Comparison of ENCODE assay signal across 11 cellular contexts in the genomic region with DNA sequence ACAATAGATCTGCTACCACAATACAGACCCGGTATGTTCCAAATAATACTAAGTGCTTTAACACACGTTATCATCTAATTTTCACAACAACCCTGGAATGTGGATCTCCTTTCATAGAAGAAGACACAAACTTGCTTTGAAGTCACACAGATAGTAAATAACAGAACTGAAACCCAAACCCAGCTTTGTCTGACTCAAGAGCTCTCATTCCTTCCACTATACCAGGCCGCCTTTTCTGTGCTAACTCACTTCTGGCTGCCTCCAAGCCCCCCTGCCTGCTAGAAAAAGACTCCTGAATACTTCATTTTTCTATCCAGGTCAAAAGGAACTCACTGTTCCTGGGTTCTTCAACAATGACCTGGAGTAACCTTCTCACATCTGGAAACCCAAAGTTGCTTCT. TPM values are rescaled to one million over a fixed set of nuclear protein-coding genes. Genes with fewer than 3 reads are reported as not detected.
A peak's percentile ranks its signal among the peaks of the same experiment; 100 is the strongest.
DNase-seq lines count a peak whose midpoint lies in the region; ATAC-seq, FAIRE-seq and TF ChIP-seq lines count a peak whose summit lies in the region.
"Had no signal": no experiment of that assay in that cellular context is flagged by ENCODE, and none has a peak within 500 bp of the region (broad histone marks: within the 10 kb centered on the region; RNA-seq: fewer than 3 reads in every experiment).

No MANE protein-coding gene starts in this region.

- FAIRE-seq in GM12891 (lab: Jason Lieb, UNC): no peak
- FAIRE-seq: islet of Langerhans had no signal

- CTCF ChIA-PET in activated CD8-positive, alpha-beta T cell treated with anti-CD3 and anti-CD28 coated beads for 36 hours (lab: Charles Lee): interaction anchor here (0.8 to 4.9 kb wide), 8 partner anchors 10 to 80 kb away, joined by 3 to 27 read pairs (median 4); a partner anchor contains a TSS

- peak overlapping the region; percentile 97 for H3K27ac Mint-ChIP-seq in activated CD8-positive, alpha-beta T cell treated with anti-CD3 and anti-CD28 coated beads for 36 hours
- H3K27ac Mint-ChIP-seq in natural killer cell: peak overlapping the region; percentile 93 to 95
- H3K27ac Mint-ChIP-seq: progenitor cell of endocrine pancreas had no signal

- DNase-seq in GM12891 (ENCODE audit: insufficient read length, low spot score) (peak; percentile 49), natural killer cell (no peak), NCI-H2107 (lab: John Stamatoyannopoulos, UW) (no peak), kidney glomerular epithelial cell (lab: John Stamatoyannopoulos, UW) (no peak)
- peak; percentile 50 for DNase-seq in activated CD8-positive, alpha-beta T cell treated with anti-CD3 and anti-CD28 coated beads for 36 hours
- DNase-seq: NCI-H524 treated with DMSO at 0.1 percent for 48 hours had no signal

- H3K27me3 Mint-ChIP-seq in activated CD8-positive, alpha-beta T cell treated with anti-CD3 and anti-CD28 coated beads for 36 hours: no peaks in the 10 kb centered on the region
- no peaks in the 10 kb centered on the region for H3K27me3 Mint-ChIP-seq in natural killer cell (ENCODE audit: low read depth in 2 of 2)
- H3K27me3 Mint-ChIP-seq: progenitor cell of endocrine pancreas had no signal

- H3K36me3 Mint-ChIP-seq in activated CD8-positive, alpha-beta T cell treated with anti-CD3 and anti-CD28 coated beads for 36 hours (ENCODE audit: low read depth): peaks cover 52% of the 10 kb centered on the region
- peaks cover 8% of the 10 kb centered on the region for H3K36me3 Mint-ChIP-seq in natural killer cell

- no peak overlapping the region for H3K4me3 Mint-ChIP-seq in activated CD8-positive, alpha-beta T cell treated with anti-CD3 and anti-CD28 coated beads for 36 hours
- H3K4me3 Mint-ChIP-seq in natural killer cell: no peak overlapping the region

- no peak for TF ChIP-seq POLR2A in GM12891 (IDR thresholded peaks at IDR 0.05; ENCODE audit: low read depth, low read length)

- peaks cover 70% of the 10 kb centered on the region for H3K4me1 Mint-ChIP-seq in activated CD8-positive, alpha-beta T cell treated with anti-CD3 and anti-CD28 coated beads for 36 hours (ENCODE audit: low read depth)
- H3K4me1 Mint-ChIP-seq in natural killer cell: peaks cover 57% of the 10 kb centered on the region in 2 donors

- peak; percentile 32 for ATAC-seq in HG02678 (IDR thresholded peaks at IDR 0.05; ENCODE audit: unreplicated experiment)
- peak; percentile 49 for ATAC-seq in activated CD8-positive, alpha-beta T cell treated with anti-CD3 and anti-CD28 coated beads for 36 hours
- no peak for ATAC-seq in natural killer cell
- ATAC-seq in GM19324 (IDR thresholded peaks at IDR 0.05; ENCODE audit: low FRiP score, unreplicated experiment): no peak
- ATAC-seq in HG03378 (IDR thresholded peaks at IDR 0.05; ENCODE audit: unreplicated experiment): no peak

- TF ChIP-seq CTCF in activated CD8-positive, alpha-beta T cell treated with anti-CD3 and anti-CD28 coated beads for 36 hours (IDR thresholded peaks at IDR 0.05): no peak
- TF ChIP-seq CTCF in natural killer cell (IDR thresholded peaks at IDR 0.05): no peak

- no peaks in the 10 kb centered on the region for H3K9me3 Mint-ChIP-seq in activated CD8-positive, alpha-beta T cell treated with anti-CD3 and anti-CD28 coated beads for 36 hours
- H3K9me3 Mint-ChIP-seq in natural killer cell: no peaks in the 10 kb centered on the region

- POLR2A ChIA-PET in activated CD8-positive, alpha-beta T cell treated with anti-CD3 and anti-CD28 coated beads for 36 hours (lab: Charles Lee): interaction anchor here (0.9 to 5.1 kb wide), 5 partner anchors 8 to 42 kb away, joined by 3 to 24 read pairs (median 4); no protein-coding TSS in a partner anchor

- intact Hi-C loops in activated CD8-positive, alpha-beta T cell treated with anti-CD3 and anti-CD28 coated beads for 36 hours (cut with micrococcal nuclease): loop anchor here (5.0 kb wide), 1 partner anchor 41 kb away; no protein-coding TSS in a partner anchor
- intact Hi-C loops in natural killer cell (cut with micrococcal nuclease): no loop called here

TF ChIP-seq in GM12891, 5 proteins besides CTCF, POLR2A, EP300 and RAD21:
- TF ChIP-seq TAF1 (IDR thresholded peaks at IDR 0.05; ENCODE audit: low read depth, low read length) (no peak), POU2F2 (IDR thresholded peaks at IDR 0.05; ENCODE audit: low read depth, low read length) (no peak), SPI1 (IDR thresholded peaks at IDR 0.05; ENCODE audit: low read depth, low read length) (peak; percentile 98)

RNA-seq across cellular contexts. Expression of a gene that starts 37.8 kb away (rescaled TPM):
- 6.6 TPM for polyA plus RNA-seq in GM12891 (2012; ENCODE audit: low read depth, missing spikeins)
- 1 to 10 TPM; 4.9 to 5.6 TPM for total RNA-seq in activated CD8-positive, alpha-beta T cell treated with anti-CD3 and anti-CD28 coated beads for 36 hours
- total RNA-seq in natural killer cell: 1 to 10 TPM; 5.6 to 6.8 (median 5.9) TPM

RNA-seq across cellular contexts. Expression of a gene that starts 46.0 kb away (rescaled TPM):
- polyA plus RNA-seq in GM12891 (2012; ENCODE audit: low read depth, missing spikeins): 40.1 TPM
- total RNA-seq in activated CD8-positive, alpha-beta T cell treated with anti-CD3 and anti-CD28 coated beads for 36 hours: 10 to 100 TPM; 22.8 to 23.5 TPM
- 10 to 100 TPM; 54.2 to 82.6 (median 58.7) TPM for total RNA-seq in natural killer cell

RNA-seq across cellular contexts. Expression of a gene that starts 55.8 kb away (rescaled TPM):
- 0.92 TPM for polyA plus RNA-seq in GM12891 (2012; ENCODE audit: low read depth, missing spikeins)
- total RNA-seq in activated CD8-positive, alpha-beta T cell treated with anti-CD3 and anti-CD28 coated beads for 36 hours: not detected
- total RNA-seq in natural killer cell: under 1 TPM; 0.56 to 0.85 (median 0.77) TPM

Comparison
In these comparisons a context has a peak if more than half of its experiments do, and no peak if none do; other contexts are left out.
1. DNase-seq: peak in GM12891 (single experiment) and activated CD8-positive, alpha-beta T cell treated with anti-CD3 and anti-CD28 coated beads for 36 hours (single experiment); none in natural killer cell (single experiment), NCI-H2107 (single experiment) and kidney glomerular epithelial cell (single experiment).
2. ATAC-seq: peak in HG02678 (single experiment) and activated CD8-positive, alpha-beta T cell treated with anti-CD3 and anti-CD28 coated beads for 36 hours (single experiment); none in natural killer cell (0 of 3), GM19324 (single experiment) and HG03378 (single experiment).